8 cellular contexts compared by ENCODE assay signal in the genomic region with DNA sequence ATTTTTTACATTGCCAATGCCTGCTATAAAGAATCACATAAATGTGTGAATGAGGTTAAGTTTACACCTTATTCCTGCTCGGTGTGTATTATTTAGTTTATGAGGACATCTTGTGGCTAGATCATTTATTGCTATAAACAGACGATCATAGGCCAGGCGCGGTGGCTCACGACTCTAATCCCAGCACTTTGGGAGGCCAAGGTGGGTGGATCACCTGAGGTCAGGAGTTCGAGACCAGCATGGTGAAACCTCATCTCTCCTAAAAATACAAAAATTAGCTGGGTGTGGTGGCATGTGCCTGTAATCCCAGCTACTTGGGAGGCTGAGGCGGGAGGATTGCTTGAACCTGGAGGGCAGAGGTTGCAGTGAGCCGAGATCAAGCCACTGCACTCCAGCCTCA. TPM values are rescaled to one million over a fixed set of nuclear protein-coding genes. Genes with fewer than 3 reads are reported as not detected.
DNase-seq lines count a peak whose midpoint lies in the region; ATAC-seq and TF ChIP-seq lines count a peak whose summit lies in the region.
"Not testable (repeated sequence)": the region's sequence is repeated elsewhere in the genome, so short reads cannot be mapped to it uniquely, and the experiment has no call there.

No MANE protein-coding gene starts in this region.

- intact Hi-C loops in CD4-positive, alpha-beta T cell (cut with DNase I, micrococcal nuclease), result loop anchor here (1.0 to 10.0 kb wide), 5 partner anchors 112 to 413 kb away; a partner anchor contains a TSS

- WGBS in liver, result 30% methylated on average over 8 of the region's 8 CpGs

- H3K4me1 Mint-ChIP-seq in CD4-positive, alpha-beta T cell (ENCODE audit: low read depth), result peaks cover 20% of the 10 kb centered on the region

- ATAC-seq in CD4-positive, alpha-beta T cell (ENCODE audit: poor library complexity), result peak; percentile 87
- ATAC-seq in GM21390 (IDR thresholded peaks at IDR 0.05; ENCODE audit: unreplicated experiment), result peak; percentile 48

- DNase-seq in CD4-positive, alpha-beta T cell, result peak in 9 of 10 experiments; percentile 8 to 46 (median 20)
- DNase-seq in KG1 (lab: John Stamatoyannopoulos, UW), result peak; percentile 3
- DNase-seq in NOMO-1 treated with DMSO at 0.1 percent for 48 hours (lab: John Stamatoyannopoulos, UW; ENCODE audit: unreplicated experiment), result peak; percentile 40
- peak; percentile 70 for DNase-seq in activated CD8-positive, alpha-beta memory T cell treated with anti-CD3 and anti-CD28 coated beads for 24 hours
- DNase-seq in effector memory CD4-positive, alpha-beta T cell, result peak; percentile 6 to 13 (median 12)
- peak; percentile 36 for DNase-seq in stimulated activated CD4-positive, alpha-beta T cell treated with anti-CD3 and anti-CD28 coated beads, Interleukin-4, amount 100 ng/mL, for 24 hours

- not testable (repeated sequence) for H3K27me3 ChIP-seq in CD4-positive, alpha-beta T cell (ENCODE audit: control insufficient read depth, insufficient read depth, low read length); effector memory CD4-positive, alpha-beta T cell (replicated peaks; ENCODE audit: control insufficient read depth, insufficient read depth, low read length, poor library complexity, severe bottlenecking); liver (ENCODE audit: control insufficient read depth in 4 of 4, insufficient read depth in 4 of 4, low read length in 3 of 4)

- H3K9ac ChIP-seq in liver (ENCODE audit: low read depth in 1 of 2, low read length in 2 of 2), result not testable (repeated sequence)

- not testable (repeated sequence) for H3K27ac Mint-ChIP-seq in CD4-positive, alpha-beta T cell

- POLR2A ChIA-PET in CD4-positive, alpha-beta T cell (lab: Charles Lee), result not testable (repeated sequence)

- not testable (repeated sequence) for H3K27me3 Mint-ChIP-seq in CD4-positive, alpha-beta T cell

- TF ChIP-seq RAD21 in liver (IDR thresholded peaks at IDR 0.05), result peak; percentile 85 to 90

- not testable (repeated sequence) for H3K27ac ChIP-seq in CD4-positive, alpha-beta T cell (ENCODE audit: low read depth, low read length); effector memory CD4-positive, alpha-beta T cell (ENCODE audit: insufficient read depth, low read length, poor library complexity, severe bottlenecking); liver (ENCODE audit: low read depth in 1 of 2, low read length in 2 of 2)

- H3K4me3 Mint-ChIP-seq in CD4-positive, alpha-beta T cell, result not testable (repeated sequence)

- H3K4me3 ChIP-seq in effector memory CD4-positive, alpha-beta T cell (ENCODE audit: insufficient read depth, low read depth, low read length, poor library complexity, severe bottlenecking); liver (ENCODE audit: low read depth in 1 of 3, low read length in 3 of 3): not testable (repeated sequence)

- not testable (repeated sequence) for H3K4me1 ChIP-seq in effector memory CD4-positive, alpha-beta T cell (ENCODE audit: control insufficient read depth, insufficient read depth, low read length, poor library complexity, severe bottlenecking)
- peaks cover 2 to 13% (median 10%) of the 10 kb centered on the region in 4 donors for H3K4me1 ChIP-seq in liver (ENCODE audit: control insufficient read depth in 4 of 4, insufficient read depth in 4 of 4, low read length in 3 of 4)

- not testable (repeated sequence) for H3K9me3 ChIP-seq in CD4-positive, alpha-beta T cell (ENCODE audit: control insufficient read depth, low read length); effector memory CD4-positive, alpha-beta T cell (ENCODE audit: control insufficient read depth, low read length); liver (ENCODE audit: control insufficient read depth in 4 of 4, low read length in 3 of 4)

- H3K36me3 Mint-ChIP-seq in CD4-positive, alpha-beta T cell (ENCODE audit: low read depth), result peaks cover 11% of the 10 kb centered on the region

- H3K9me3 Mint-ChIP-seq in CD4-positive, alpha-beta T cell, result not testable (repeated sequence)

- CTCF ChIA-PET in CD4-positive, alpha-beta T cell (lab: Charles Lee), result interaction anchor here (2.2 to 3.0 kb wide), 2 partner anchors 112 to 114 kb away, joined by 11 to 15 read pairs; no protein-coding TSS in a partner anchor

- peak; percentile 63 for TF ChIP-seq CTCF in CD4-positive, alpha-beta T cell (IDR thresholded peaks at IDR 0.05)
- TF ChIP-seq CTCF in liver (IDR thresholded peaks at IDR 0.05; ENCODE audit: low read depth, low read length, missing input control), result peak; percentile 55

- not testable (repeated sequence) for H3K36me3 ChIP-seq in effector memory CD4-positive, alpha-beta T cell (ENCODE audit: control insufficient read depth, insufficient read depth, low read length)
- H3K36me3 ChIP-seq in liver (ENCODE audit: control insufficient read depth in 4 of 4, insufficient read depth in 3 of 4, low read depth in 1 of 4, low read length in 3 of 4), result peaks cover 0 to 15% (median 4%) of the 10 kb centered on the region in 4 donors

TF ChIP-seq in liver, 16 proteins besides CTCF, POLR2A, EP300 and RAD21:
- TF ChIP-seq HNF4A (conservative IDR thresholded peaks at IDR 0.05), result peak in 1 of 2 donors; percentile 7

RNA-seq across cellular contexts. Expression of a gene that starts 23.3 kb away (rescaled TPM):
- 100 to 1,000 TPM; 108 to 111 TPM for total RNA-seq in CD4-positive, alpha-beta T cell
- total RNA-seq in liver, result 10 to 100 TPM; 50.0 to 58.6 TPM
- 10 to 100 TPM; 29.6 to 48.8 TPM for polyA plus RNA-seq in liver

RNA-seq across cellular contexts. Expression of a gene that starts 28.8 kb away (rescaled TPM):
- 1 to 10 TPM; 1.5 TPM for total RNA-seq in CD4-positive, alpha-beta T cell
- total RNA-seq in liver, result 10 to 100 TPM in 1 of 2 donors, 1 to 10 TPM in 1; 9.9 to 21.8 TPM
- polyA plus RNA-seq in liver, result 10 to 100 TPM; 20.7 to 90.0 TPM

RNA-seq across cellular contexts. Expression of a gene that starts 28.9 kb away (rescaled TPM):
- 10 to 100 TPM; 63.9 to 64.6 TPM for total RNA-seq in CD4-positive, alpha-beta T cell
- 10 to 100 TPM; 17.9 to 24.3 TPM for total RNA-seq in liver
- polyA plus RNA-seq in liver, result 10 to 100 TPM; 16.5 to 19.1 TPM

RNA-seq across cellular contexts. Expression of a gene that starts 49.6 kb away (rescaled TPM):
- not detected for total RNA-seq in CD4-positive, alpha-beta T cell
- total RNA-seq in liver, result under 1 TPM in 1 of 2 donors, not detected in 1; under 0.01 TPM
- under 1 TPM in 1 of 2 donors, not detected in 1; 0.01 TPM for polyA plus RNA-seq in liver

Comparison
In these comparisons a context has a peak if more than half of its experiments do, and no peak if none do; other contexts are left out.
1. DNase-seq: peak in every context shown above with its lines; median percentile 70 in activated CD8-positive, alpha-beta memory T cell treated with anti-CD3 and anti-CD28 coated beads for 24 hours; 40 in NOMO-1 treated with DMSO at 0.1 percent for 48 hours; 36 in stimulated activated CD4-positive, alpha-beta T cell treated with anti-CD3 and anti-CD28 coated beads, Interleukin-4, amount 100 ng/mL, for 24 hours; 20 in CD4-positive, alpha-beta T cell; 12 in effector memory CD4-positive, alpha-beta T cell; 3 in KG1.
2. RNA of a gene that starts 28.8 kb away (total RNA-seq): 9.9 to 21.8 TPM in liver; 1.5 TPM in CD4-positive, alpha-beta T cell; every median in the first group is over 4 times any median in the second.